Comparison of ENCODE assay signal across 22 cellular contexts in the genomic region with DNA sequence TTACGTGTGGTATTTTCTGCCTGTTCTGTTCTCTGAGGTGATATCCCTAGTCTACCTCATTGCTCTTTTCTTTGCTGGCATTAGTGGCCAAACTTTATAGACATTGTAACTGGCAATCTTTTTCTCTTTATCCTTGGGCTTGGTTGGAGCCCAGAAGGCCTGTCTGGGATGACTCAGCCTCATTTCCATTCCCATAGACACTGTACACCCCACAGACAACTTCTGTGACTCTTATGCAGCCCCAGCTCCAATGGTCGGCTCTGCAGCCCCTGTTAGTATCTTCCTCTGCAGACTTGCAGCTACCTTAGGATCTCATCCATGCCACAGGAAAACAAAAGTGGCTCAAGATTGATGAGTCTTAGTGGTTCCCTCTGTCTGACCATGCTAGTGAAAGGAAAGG.
DNase-seq lines count a peak whose midpoint lies in the region; ATAC-seq and TF ChIP-seq lines count a peak whose summit lies in the region.
"Had no signal": no experiment of that assay in that cellular context is flagged by ENCODE, and none has a peak within 500 bp of the region (broad histone marks: within the 10 kb centered on the region; RNA-seq: fewer than 3 reads in every experiment).

No MANE protein-coding gene starts in this region.

- H3K27me3 Mint-ChIP-seq in nephron progenitor cell (ENCODE audit: low read depth, poor library complexity) = peaks cover 3% of the 10 kb centered on the region
- no peaks in the 10 kb centered on the region for H3K27me3 Mint-ChIP-seq in activated naive CD4-positive, alpha-beta T cell treated with anti-CD3 and anti-CD28 coated beads, Interleukin-2, amount 10 ng/mL, durations not matched to agents 7 days and 5 days
- H3K27me3 Mint-ChIP-seq in activated CD8-positive, alpha-beta memory T cell treated with anti-CD3 and anti-CD28 coated beads, Interleukin-2, amount 10 ng/mL, durations not matched to agents 7 days and 5 days = peaks cover 2% of the 10 kb centered on the region

- ATAC-seq in RWPE2 (ENCODE audit: low read depth) (no peak), GM18907 (IDR thresholded peaks at IDR 0.05; ENCODE audit: unreplicated experiment) (no peak), HG03045 (IDR thresholded peaks at IDR 0.05; ENCODE audit: unreplicated experiment) (no peak)
- ATAC-seq in activated CD8-positive, alpha-beta memory T cell treated with anti-CD3 and anti-CD28 coated beads, Interleukin-2, amount 10 ng/mL, durations not matched to agents 7 days and 5 days = no peak
- ATAC-seq: left lobe of liver, mucosa of descending colon had no signal

- DNase-seq in ELR (ENCODE audit: low read depth) (peak; percentile 67), RWPE2 (ENCODE audit: low spot score) (no peak), epithelial cell of esophagus (ENCODE audit: low read depth) (peak; percentile 36), nephron progenitor cell (no peak)
- DNase-seq in activated naive CD4-positive, alpha-beta T cell treated with anti-CD3 and anti-CD28 coated beads, Interleukin-2, amount 10 ng/mL, durations not matched to agents 7 days and 5 days = no peak
- no peak for DNase-seq in activated CD8-positive, alpha-beta memory T cell treated with anti-CD3 and anti-CD28 coated beads, Interleukin-2, amount 10 ng/mL, durations not matched to agents 7 days and 5 days
- DNase-seq: activated CD4-positive, alpha-beta T cell treated with anti-CD3 and anti-CD28 coated beads, Interleukin-2, amount 10 ng/mL, durations not matched to agents 24 days and 14 days; CD4-positive, CD25-positive, alpha-beta regulatory T cell; DMS153; Kasumi-1; mucosa of descending colon; NCI-H1105; NCI-H2081 treated with DMSO at 0.1 percent for 48 hours; NCI-H510A; spleen; stimulated activated CD4-positive, alpha-beta T cell treated with anti-CD3 and anti-CD28 coated beads, Interleukin-4, amount 100 ng/mL, for 24 hours had no signal

- H3K27ac ChIP-seq in RWPE2 (ENCODE audit: poor library complexity, severe bottlenecking) = peak overlapping the region; percentile 87
- H3K27ac ChIP-seq: cardiac muscle cell, spleen, tibial nerve had no signal

- CTCF ChIA-PET in activated naive CD4-positive, alpha-beta T cell treated with anti-CD3 and anti-CD28 coated beads, Interleukin-2, amount 10 ng/mL, durations not matched to agents 7 days and 5 days (lab: Charles Lee) = interaction anchor here (1.0 kb wide), 1 partner anchor 481 kb away, joined by 3 read pairs; no protein-coding TSS in a partner anchor
- CTCF ChIA-PET in activated CD8-positive, alpha-beta memory T cell treated with anti-CD3 and anti-CD28 coated beads, Interleukin-2, amount 10 ng/mL, durations not matched to agents 7 days and 5 days (lab: Charles Lee) = no interaction called here

- H3K4me1 ChIP-seq in RWPE2 (ENCODE audit: insufficient read depth, poor library complexity, severe bottlenecking) = peaks cover 31% of the 10 kb centered on the region
- H3K4me1 ChIP-seq: spleen had no signal

- no peaks in the 10 kb centered on the region for H3K4me1 Mint-ChIP-seq in nephron progenitor cell
- no peaks in the 10 kb centered on the region for H3K4me1 Mint-ChIP-seq in activated naive CD4-positive, alpha-beta T cell treated with anti-CD3 and anti-CD28 coated beads, Interleukin-2, amount 10 ng/mL, durations not matched to agents 7 days and 5 days
- peaks cover 5% of the 10 kb centered on the region for H3K4me1 Mint-ChIP-seq in activated CD8-positive, alpha-beta memory T cell treated with anti-CD3 and anti-CD28 coated beads, Interleukin-2, amount 10 ng/mL, durations not matched to agents 7 days and 5 days
- H3K4me1 Mint-ChIP-seq: CD4-positive, CD25-positive, alpha-beta regulatory T cell had no signal

- no peaks in the 10 kb centered on the region for H3K36me3 Mint-ChIP-seq in nephron progenitor cell (ENCODE audit: low read depth)
- no peaks in the 10 kb centered on the region for H3K36me3 Mint-ChIP-seq in activated naive CD4-positive, alpha-beta T cell treated with anti-CD3 and anti-CD28 coated beads, Interleukin-2, amount 10 ng/mL, durations not matched to agents 7 days and 5 days
- no peaks in the 10 kb centered on the region for H3K36me3 Mint-ChIP-seq in activated CD8-positive, alpha-beta memory T cell treated with anti-CD3 and anti-CD28 coated beads, Interleukin-2, amount 10 ng/mL, durations not matched to agents 7 days and 5 days
- H3K36me3 Mint-ChIP-seq: CD4-positive, CD25-positive, alpha-beta regulatory T cell had no signal

- no peaks in the 10 kb centered on the region for H3K9me3 ChIP-seq in RWPE2 (ENCODE audit: severe bottlenecking)
- H3K9me3 ChIP-seq: mucosa of descending colon, spleen, tibial nerve had no signal

- no peaks in the 10 kb centered on the region for H3K9me3 Mint-ChIP-seq in nephron progenitor cell
- no peaks in the 10 kb centered on the region for H3K9me3 Mint-ChIP-seq in activated naive CD4-positive, alpha-beta T cell treated with anti-CD3 and anti-CD28 coated beads, Interleukin-2, amount 10 ng/mL, durations not matched to agents 7 days and 5 days
- H3K9me3 Mint-ChIP-seq in activated CD8-positive, alpha-beta memory T cell treated with anti-CD3 and anti-CD28 coated beads, Interleukin-2, amount 10 ng/mL, durations not matched to agents 7 days and 5 days (ENCODE audit: low read depth) = no peaks in the 10 kb centered on the region
- H3K9me3 Mint-ChIP-seq: stimulated activated naive CD8-positive, alpha-beta T cell treated with anti-CD3 and anti-CD28 coated beads, Interleukin-15, Interleukin-2, amounts not matched to agents 100 ng/mL and 50 ng/mL, for 24 hours had no signal

- H3K4me3 ChIP-seq in RWPE2 (ENCODE audit: severe bottlenecking) (no peak overlapping the region), epithelial cell of esophagus (ENCODE audit: low read length) (no peak overlapping the region)
- H3K4me3 ChIP-seq: cardiac muscle cell, mucosa of descending colon, spleen, tibial nerve had no signal

- H3K36me3 ChIP-seq in RWPE2 (ENCODE audit: low read depth) = no peaks in the 10 kb centered on the region
- H3K36me3 ChIP-seq: cardiac muscle cell, spleen, tibial nerve had no signal

- no peak overlapping the region for H3K4me3 Mint-ChIP-seq in nephron progenitor cell
- H3K4me3 Mint-ChIP-seq in activated naive CD4-positive, alpha-beta T cell treated with anti-CD3 and anti-CD28 coated beads, Interleukin-2, amount 10 ng/mL, durations not matched to agents 7 days and 5 days = no peak overlapping the region
- no peak overlapping the region for H3K4me3 Mint-ChIP-seq in activated CD8-positive, alpha-beta memory T cell treated with anti-CD3 and anti-CD28 coated beads, Interleukin-2, amount 10 ng/mL, durations not matched to agents 7 days and 5 days
- H3K4me3 Mint-ChIP-seq: activated CD4-positive, alpha-beta T cell treated with anti-CD3 and anti-CD28 coated beads, Interleukin-2, amount 10 ng/mL, durations not matched to agents 24 days and 14 days; CD4-positive, CD25-positive, alpha-beta regulatory T cell; stimulated activated naive CD8-positive, alpha-beta T cell treated with anti-CD3 and anti-CD28 coated beads, Interleukin-15, Interleukin-2, amounts not matched to agents 100 ng/mL and 50 ng/mL, for 24 hours had no signal

- no peaks in the 10 kb centered on the region for H3K27me3 ChIP-seq in RWPE2 (ENCODE audit: insufficient read depth, poor library complexity, severe bottlenecking)
- H3K27me3 ChIP-seq: cardiac muscle cell, tibial nerve had no signal

- TF ChIP-seq CTCF in RWPE2 (IDR thresholded peaks at IDR 0.05; ENCODE audit: poor library complexity, severe bottlenecking) = no peak
- no peak for TF ChIP-seq CTCF in epithelial cell of esophagus (IDR thresholded peaks at IDR 0.05; ENCODE audit: insufficient read depth, low read depth, low read length, missing control alignments)
- TF ChIP-seq CTCF in nephron progenitor cell (IDR thresholded peaks at IDR 0.05) = no peak

- H3K27ac Mint-ChIP-seq in nephron progenitor cell = peak overlapping the region; percentile 86
- no peak overlapping the region for H3K27ac Mint-ChIP-seq in activated naive CD4-positive, alpha-beta T cell treated with anti-CD3 and anti-CD28 coated beads, Interleukin-2, amount 10 ng/mL, durations not matched to agents 7 days and 5 days
- no peak overlapping the region for H3K27ac Mint-ChIP-seq in activated CD8-positive, alpha-beta memory T cell treated with anti-CD3 and anti-CD28 coated beads, Interleukin-2, amount 10 ng/mL, durations not matched to agents 7 days and 5 days
- H3K27ac Mint-ChIP-seq: activated CD4-positive, alpha-beta T cell treated with anti-CD3 and anti-CD28 coated beads, Interleukin-2, amount 10 ng/mL, durations not matched to agents 24 days and 14 days; CD4-positive, CD25-positive, alpha-beta regulatory T cell; stimulated activated naive CD8-positive, alpha-beta T cell treated with anti-CD3 and anti-CD28 coated beads, Interleukin-15, Interleukin-2, amounts not matched to agents 100 ng/mL and 50 ng/mL, for 24 hours had no signal

Comparison
In these comparisons a context has a peak if more than half of its experiments do, and no peak if none do; other contexts are left out.
1. DNase-seq: peak in ELR (single experiment) and epithelial cell of esophagus (single experiment); none in RWPE2 (single experiment), nephron progenitor cell (single experiment), activated naive CD4-positive, alpha-beta T cell treated with anti-CD3 and anti-CD28 coated beads, Interleukin-2, amount 10 ng/mL, durations not matched to agents 7 days and 5 days (single experiment) and activated CD8-positive, alpha-beta memory T cell treated with anti-CD3 and anti-CD28 coated beads, Interleukin-2, amount 10 ng/mL, durations not matched to agents 7 days and 5 days (single experiment).